1 cellular context compared by ENCODE assay signal in the genomic region with DNA sequence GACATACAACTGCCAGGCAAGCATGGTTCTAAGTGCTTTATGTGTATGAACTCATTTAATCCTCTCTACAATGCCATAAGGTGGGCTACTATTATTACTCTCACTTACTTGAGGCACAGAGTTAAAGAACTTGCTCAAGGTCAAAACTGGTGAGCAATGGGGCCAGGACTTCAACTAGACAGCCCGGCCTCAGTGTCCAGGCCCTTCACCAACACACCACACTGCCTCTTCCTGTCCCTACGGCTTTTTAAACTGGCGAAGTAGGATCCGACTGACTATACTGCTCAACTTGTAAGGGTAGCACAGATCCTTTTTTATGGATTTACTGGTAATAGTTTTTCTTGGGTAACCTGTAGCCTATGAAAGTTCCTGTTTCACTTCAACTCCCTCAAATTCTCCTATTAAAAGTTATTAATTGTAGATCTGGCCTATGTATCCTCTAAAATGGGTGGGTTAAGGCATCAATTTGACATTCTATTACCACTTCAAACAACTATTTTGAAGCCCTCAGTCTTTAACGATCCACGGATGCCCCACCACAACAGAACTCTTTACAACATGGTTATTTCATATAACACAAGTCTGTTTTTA.
TF ChIP-seq lines count a peak whose summit lies in the region.

No MANE protein-coding gene starts in this region.

TF ChIP-seq in HepG2, 621 proteins besides CTCF, POLR2A, EP300 and RAD21 (continued from another document):
- TF ChIP-seq, protein P1, sequence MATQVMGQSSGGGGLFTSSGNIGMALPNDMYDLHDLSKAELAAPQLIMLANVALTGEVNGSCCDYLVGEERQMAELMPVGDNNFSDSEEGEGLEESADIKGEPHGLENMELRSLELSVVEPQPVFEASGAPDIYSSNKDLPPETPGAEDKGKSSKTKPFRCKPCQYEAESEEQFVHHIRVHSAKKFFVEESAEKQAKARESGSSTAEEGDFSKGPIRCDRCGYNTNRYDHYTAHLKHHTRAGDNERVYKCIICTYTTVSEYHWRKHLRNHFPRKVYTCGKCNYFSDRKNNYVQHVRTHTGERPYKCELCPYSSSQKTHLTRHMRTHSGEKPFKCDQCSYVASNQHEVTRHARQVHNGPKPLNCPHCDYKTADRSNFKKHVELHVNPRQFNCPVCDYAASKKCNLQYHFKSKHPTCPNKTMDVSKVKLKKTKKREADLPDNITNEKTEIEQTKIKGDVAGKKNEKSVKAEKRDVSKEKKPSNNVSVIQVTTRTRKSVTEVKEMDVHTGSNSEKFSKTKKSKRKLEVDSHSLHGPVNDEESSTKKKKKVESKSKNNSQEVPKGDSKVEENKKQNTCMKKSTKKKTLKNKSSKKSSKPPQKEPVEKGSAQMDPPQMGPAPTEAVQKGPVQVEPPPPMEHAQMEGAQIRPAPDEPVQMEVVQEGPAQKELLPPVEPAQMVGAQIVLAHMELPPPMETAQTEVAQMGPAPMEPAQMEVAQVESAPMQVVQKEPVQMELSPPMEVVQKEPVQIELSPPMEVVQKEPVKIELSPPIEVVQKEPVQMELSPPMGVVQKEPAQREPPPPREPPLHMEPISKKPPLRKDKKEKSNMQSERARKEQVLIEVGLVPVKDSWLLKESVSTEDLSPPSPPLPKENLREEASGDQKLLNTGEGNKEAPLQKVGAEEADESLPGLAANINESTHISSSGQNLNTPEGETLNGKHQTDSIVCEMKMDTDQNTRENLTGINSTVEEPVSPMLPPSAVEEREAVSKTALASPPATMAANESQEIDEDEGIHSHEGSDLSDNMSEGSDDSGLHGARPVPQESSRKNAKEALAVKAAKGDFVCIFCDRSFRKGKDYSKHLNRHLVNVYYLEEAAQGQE (IDR thresholded peaks at IDR 0.05; ENCODE audit: borderline replicate concordance in 1 of 2, low read depth in 1 of 2, low read length in 2 of 2) = peak in 1 of 2 experiments; percentile 64; a peak in 2 of 4 replicates
